In the genomic region with DNA sequence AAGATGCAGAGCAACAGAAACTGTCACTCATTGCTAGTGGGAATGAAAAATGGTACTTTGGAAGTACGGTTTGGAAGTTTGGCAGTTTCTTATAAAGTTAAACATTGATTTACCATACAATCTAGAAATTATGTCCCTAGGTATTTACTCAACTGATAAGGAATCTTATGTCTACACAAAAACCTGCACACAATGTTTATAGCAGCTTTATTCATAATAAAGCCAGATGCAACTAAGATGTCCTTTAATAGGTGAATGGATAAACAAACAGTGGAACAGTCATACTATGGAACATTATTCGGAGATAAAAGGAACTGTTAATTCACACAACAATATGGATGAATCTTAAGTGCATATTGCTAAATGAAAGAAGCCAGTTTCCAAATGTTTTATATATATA, we compare ENCODE assay signal across 22 cellular contexts.
DNase-seq lines count a peak whose midpoint lies in the region; ATAC-seq, FAIRE-seq and TF ChIP-seq lines count a peak whose summit lies in the region.
"Had no signal": no experiment of that assay in that cellular context is flagged by ENCODE, and none has a peak within 500 bp of the region (broad histone marks: within the 10 kb centered on the region; RNA-seq: fewer than 3 reads in every experiment).

No MANE protein-coding gene starts in this region.

- no peak for ATAC-seq in A549
- ATAC-seq in left colon = peak; percentile 80
- no peak for ATAC-seq in GM21528 (IDR thresholded peaks at IDR 0.05; ENCODE audit: low FRiP score, unreplicated experiment)
- no peak for ATAC-seq in GM18867 (IDR thresholded peaks at IDR 0.05; ENCODE audit: unreplicated experiment)
- ATAC-seq: CD8-positive, alpha-beta T cell; GM12878; GM23338; HCT116 had no signal

- TF ChIP-seq CTCF in A549 (IDR thresholded peaks at IDR 0.05) (no peak), LNCaP clone FGC (IDR thresholded peaks at IDR 0.05; ENCODE audit: control insufficient read depth, extremely low read depth, insufficient read depth) (no peak)

- peaks cover 6% of the 10 kb centered on the region; the same call in 1 of the 3 replicates for H3K4me1 ChIP-seq in A549

- CTCF ChIA-PET in A549 (lab: Yijun Ruan, JAX) = interaction anchor here (0.7 to 10.3 kb wide), 8 partner anchors 10 to 408 kb away, joined by 3 to 119 read pairs (median 4); no protein-coding TSS in a partner anchor
- CTCF ChIA-PET in activated CD4-positive, alpha-beta memory T cell treated with anti-CD3 and anti-CD28 coated beads, Interleukin-2, amount 10 ng/mL, durations not matched to agents 7 days and 5 days (lab: Charles Lee) = interaction anchor here (0.9 to 1.4 kb wide), 2 partner anchors 22 to 648 kb away, joined by 3 to 7 read pairs; no protein-coding TSS in a partner anchor

- TF ChIP-seq EP300 in A549 (IDR thresholded peaks at IDR 0.05) = no peak

- H3K4me3 Mint-ChIP-seq in activated CD4-positive, alpha-beta memory T cell treated with anti-CD3 and anti-CD28 coated beads, Interleukin-2, amount 10 ng/mL, durations not matched to agents 7 days and 5 days = no peak overlapping the region
- H3K4me3 Mint-ChIP-seq: B cell; CD4-positive, CD25-positive, alpha-beta regulatory T cell; CD8-positive, alpha-beta T cell; GM23338; H9 had no signal

- DNase-seq in A549 (ENCODE audit: low read depth in 1 of 2, low spot score in 1 of 2) (no peak), LNCaP clone FGC (ENCODE audit: low read depth) (peak; percentile 94), left colon (no peak), superior temporal gyrus (ENCODE audit: extremely low spot score) (peak; percentile 7)
- DNase-seq in activated CD4-positive, alpha-beta memory T cell treated with anti-CD3 and anti-CD28 coated beads, Interleukin-2, amount 10 ng/mL, durations not matched to agents 7 days and 5 days = no peak
- DNase-seq: 8988T; CD4-positive, CD25-positive, alpha-beta regulatory T cell; DMS 273 treated with DMSO at 0.1 percent for 48 hours; DMS79; EL; GDM1; H9 had no signal

- peaks cover 48% of the 10 kb centered on the region for H3K27me3 Mint-ChIP-seq in activated CD4-positive, alpha-beta memory T cell treated with anti-CD3 and anti-CD28 coated beads, Interleukin-2, amount 10 ng/mL, durations not matched to agents 7 days and 5 days
- H3K27me3 Mint-ChIP-seq: B cell had no signal

- no peak overlapping the region for H3K27ac ChIP-seq in A549
- H3K27ac ChIP-seq: BLaER1 had no signal

- intact Hi-C loops in left colon (cut with DNase I, micrococcal nuclease) = no loop called here

- 3% methylated on average over 2 of the region's 2 CpGs for WGBS in A549 (ENCODE audit: missing lambda C conversion rate)

- peaks cover 10% of the 10 kb centered on the region for H3K4me1 Mint-ChIP-seq in activated CD4-positive, alpha-beta memory T cell treated with anti-CD3 and anti-CD28 coated beads, Interleukin-2, amount 10 ng/mL, durations not matched to agents 7 days and 5 days

- H3K36me3 Mint-ChIP-seq in activated CD4-positive, alpha-beta memory T cell treated with anti-CD3 and anti-CD28 coated beads, Interleukin-2, amount 10 ng/mL, durations not matched to agents 7 days and 5 days (ENCODE audit: low read depth) = no peaks in the 10 kb centered on the region
- H3K36me3 Mint-ChIP-seq: CD4-positive, CD25-positive, alpha-beta regulatory T cell; CD8-positive, alpha-beta T cell had no signal

- no peaks in the 10 kb centered on the region for H3K9me3 ChIP-seq in A549
- H3K9me3 ChIP-seq: BLaER1 had no signal

- FAIRE-seq in A549 (lab: Jason Lieb, UNC) = peak; percentile 65
- FAIRE-seq: D721Med, GM12878, GM18507 had no signal

- H3K4me2 ChIP-seq in A549 = no peak overlapping the region
- H3K4me2 ChIP-seq: BLaER1, GM23338 had no signal

- no peak for TF ChIP-seq POLR2A in A549 (IDR thresholded peaks at IDR 0.05; ENCODE audit: low read length)

- no peak overlapping the region for H3K4me3 ChIP-seq in A549
- no peak overlapping the region for H3K4me3 ChIP-seq in LNCaP clone FGC (ENCODE audit: low read depth, low read length)
- H3K4me3 ChIP-seq: BLaER1, GM12878, GM23338 had no signal

- no peaks in the 10 kb centered on the region for H3K9me3 Mint-ChIP-seq in activated CD4-positive, alpha-beta memory T cell treated with anti-CD3 and anti-CD28 coated beads, Interleukin-2, amount 10 ng/mL, durations not matched to agents 7 days and 5 days
- H3K9me3 Mint-ChIP-seq: CD4-positive, CD25-positive, alpha-beta regulatory T cell; CD8-positive, alpha-beta T cell; GM23338; H9 had no signal

- H3K27ac Mint-ChIP-seq in activated CD4-positive, alpha-beta memory T cell treated with anti-CD3 and anti-CD28 coated beads, Interleukin-2, amount 10 ng/mL, durations not matched to agents 7 days and 5 days = no peak overlapping the region
- H3K27ac Mint-ChIP-seq: B cell; CD4-positive, CD25-positive, alpha-beta regulatory T cell; CD8-positive, alpha-beta T cell; GM23338; H9 had no signal

- no peak for TF ChIP-seq RAD21 in A549 (conservative IDR thresholded peaks at IDR 0.05 in 1 of 2, IDR thresholded peaks at IDR 0.05 in 1 of 2)

- POLR2A ChIA-PET in A549 (lab: Yijun Ruan, JAX) = no interaction called here
- POLR2A ChIA-PET in activated CD4-positive, alpha-beta memory T cell treated with anti-CD3 and anti-CD28 coated beads, Interleukin-2, amount 10 ng/mL, durations not matched to agents 7 days and 5 days (lab: Charles Lee) = no interaction called here

TF ChIP-seq in A549, 52 proteins besides CTCF, POLR2A, EP300 and RAD21:
- TF ChIP-seq, protein P1, sequence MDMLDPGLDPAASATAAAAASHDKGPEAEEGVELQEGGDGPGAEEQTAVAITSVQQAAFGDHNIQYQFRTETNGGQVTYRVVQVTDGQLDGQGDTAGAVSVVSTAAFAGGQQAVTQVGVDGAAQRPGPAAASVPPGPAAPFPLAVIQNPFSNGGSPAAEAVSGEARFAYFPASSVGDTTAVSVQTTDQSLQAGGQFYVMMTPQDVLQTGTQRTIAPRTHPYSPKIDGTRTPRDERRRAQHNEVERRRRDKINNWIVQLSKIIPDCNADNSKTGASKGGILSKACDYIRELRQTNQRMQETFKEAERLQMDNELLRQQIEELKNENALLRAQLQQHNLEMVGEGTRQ (IDR thresholded peaks at IDR 0.05) = no peak
- peak; percentile 83 for TF ChIP-seq GATA3 (IDR thresholded peaks at IDR 0.05; ENCODE audit: borderline replicate concordance)
- no peak for TF ChIP-seq FOSL2 (IDR thresholded peaks at IDR 0.05)
- no peak for TF ChIP-seq FOSL2 (CRISPR knock-in tag; IDR thresholded peaks at IDR 0.05)
- TF ChIP-seq JUNB (IDR thresholded peaks at IDR 0.05) = no peak
TF ChIP-seq in A549: peak in this region for 1.

Comparison
In these comparisons a context has a peak if more than half of its experiments do, and no peak if none do; other contexts are left out.
1. DNase-seq: peak in LNCaP clone FGC (single experiment) and superior temporal gyrus (single experiment); none in A549 (0 of 2), left colon (0 of 2) and activated CD4-positive, alpha-beta memory T cell treated with anti-CD3 and anti-CD28 coated beads, Interleukin-2, amount 10 ng/mL, durations not matched to agents 7 days and 5 days (single experiment).